Comparison of ENCODE assay signal across 12 cellular contexts in genomic region chr20:51631953-51632352, GRCh38.
DNase-seq lines count a peak whose midpoint lies in the region; ATAC-seq and TF ChIP-seq lines count a peak whose summit lies in the region.
"Had no signal": no experiment of that assay in that cellular context is flagged by ENCODE, and none has a peak within 500 bp of the region (broad histone marks: within the 10 kb centered on the region; RNA-seq: fewer than 3 reads in every experiment).

No MANE protein-coding gene starts in this region.

- 92 to 93% methylated on average over 6 of the region's 6 CpGs for WGBS in esophagus, 2 donors

- H3K4me1 Mint-ChIP-seq in activated CD8-positive, alpha-beta T cell treated with anti-CD3 and anti-CD28 coated beads for 36 hours (ENCODE audit: low read depth) = peaks cover 29% of the 10 kb centered on the region
- no peaks in the 10 kb centered on the region for H3K4me1 Mint-ChIP-seq in GM23338

- no peak overlapping the region for H3K27ac Mint-ChIP-seq in activated CD8-positive, alpha-beta T cell treated with anti-CD3 and anti-CD28 coated beads for 36 hours
- no peak overlapping the region for H3K27ac Mint-ChIP-seq in GM23338

- H3K36me3 Mint-ChIP-seq in activated CD8-positive, alpha-beta T cell treated with anti-CD3 and anti-CD28 coated beads for 36 hours (ENCODE audit: low read depth) = no peaks in the 10 kb centered on the region
- H3K36me3 Mint-ChIP-seq in GM23338 (ENCODE audit: low read depth) = no peaks in the 10 kb centered on the region

- TF ChIP-seq CTCF in activated CD8-positive, alpha-beta T cell treated with anti-CD3 and anti-CD28 coated beads for 36 hours (IDR thresholded peaks at IDR 0.05) = no peak
- TF ChIP-seq CTCF in GM23338 (conservative IDR thresholded peaks at IDR 0.05; ENCODE audit: low read depth in 2 of 2) = no peak

- H2AFZ ChIP-seq in ACC112 (ENCODE audit: low read length, unreplicated experiment) (peak overlapping the region; percentile 81), GM23338 (no peak overlapping the region)

- no peak for ATAC-seq in activated CD8-positive, alpha-beta T cell treated with anti-CD3 and anti-CD28 coated beads for 36 hours
- ATAC-seq in HG02571 (IDR thresholded peaks at IDR 0.05; ENCODE audit: unreplicated experiment) (no peak), GM23338 (no peak), GM21528 (IDR thresholded peaks at IDR 0.05; ENCODE audit: low FRiP score, unreplicated experiment) (no peak)

- no peaks in the 10 kb centered on the region for H3F3A ChIP-seq in GM23338 (replicated peaks; ENCODE audit: low read depth)

- peak overlapping the region; percentile 69 for H3K4me3 ChIP-seq in ACC112 (ENCODE audit: low read depth, low read length)
- H3K4me3 ChIP-seq in SJSA1 = no peak overlapping the region
- H3K4me3 ChIP-seq in esophagus (ENCODE audit: low read depth in 1 of 2, low read length in 2 of 2) = no peak overlapping the region
- H3K4me3 ChIP-seq in rectal smooth muscle tissue (ENCODE audit: low read length) = no peak overlapping the region
- H3K4me3 ChIP-seq in GM23338 = no peak overlapping the region
- H3K4me3 ChIP-seq: pancreas had no signal

- DNase-seq in SJSA1 (ENCODE audit: low read depth in 1 of 2, low spot score in 2 of 2) = no peak
- no peak for DNase-seq in activated CD8-positive, alpha-beta T cell treated with anti-CD3 and anti-CD28 coated beads for 36 hours
- no peak for DNase-seq in GM23338 (ENCODE audit: low spot score)
- DNase-seq: activated T-cell treated with anti-CD3 and anti-CD28 coated beads, Interleukin-2, amount 50 U/mL, for 4 hours; NCI-H510A; pancreas had no signal

- intact Hi-C loops in activated CD8-positive, alpha-beta T cell treated with anti-CD3 and anti-CD28 coated beads for 36 hours (cut with micrococcal nuclease) = loop anchor here (10.0 kb wide), 1 partner anchor 453 kb away; no protein-coding TSS in a partner anchor

- H3K9me3 Mint-ChIP-seq in activated CD8-positive, alpha-beta T cell treated with anti-CD3 and anti-CD28 coated beads for 36 hours = no peaks in the 10 kb centered on the region
- H3K9me3 Mint-ChIP-seq in GM23338 = no peaks in the 10 kb centered on the region
- H3K9me3 Mint-ChIP-seq: activated T-cell treated with anti-CD3 and anti-CD28 coated beads, Interleukin-2, amount 50 U/mL, for 4 hours had no signal

- POLR2A ChIA-PET in activated CD8-positive, alpha-beta T cell treated with anti-CD3 and anti-CD28 coated beads for 36 hours (lab: Charles Lee) = no interaction called here

- H3K9me3 ChIP-seq in SJSA1 (replicated peaks) (no peaks in the 10 kb centered on the region), esophagus (ENCODE audit: control insufficient read depth in 2 of 2, insufficient read depth in 1 of 2, low read depth in 1 of 2, low read length in 1 of 2) (no peaks in the 10 kb centered on the region)
- H3K9me3 ChIP-seq: pancreas had no signal

- no peak overlapping the region for H3K9ac ChIP-seq in rectal smooth muscle tissue (ENCODE audit: low read length)

- H3K9me2 ChIP-seq in GM23338 (ENCODE audit: insufficient read depth) = no peaks in the 10 kb centered on the region

- H3K27me3 Mint-ChIP-seq in activated CD8-positive, alpha-beta T cell treated with anti-CD3 and anti-CD28 coated beads for 36 hours = peaks cover 12% of the 10 kb centered on the region
- no peaks in the 10 kb centered on the region for H3K27me3 Mint-ChIP-seq in GM23338 (ENCODE audit: insufficient read depth, low read depth, poor library complexity)

- CTCF ChIA-PET in activated CD8-positive, alpha-beta T cell treated with anti-CD3 and anti-CD28 coated beads for 36 hours (lab: Charles Lee) = interaction anchor here (1.0 kb wide), 1 partner anchor 451 kb away, joined by 3 read pairs; no protein-coding TSS in a partner anchor

- H3K4me3 Mint-ChIP-seq in activated CD8-positive, alpha-beta T cell treated with anti-CD3 and anti-CD28 coated beads for 36 hours = no peak overlapping the region
- H3K4me3 Mint-ChIP-seq in GM23338 = no peak overlapping the region

- no peaks in the 10 kb centered on the region for H4K20me1 ChIP-seq in GM23338 (replicated peaks; ENCODE audit: insufficient read depth)

- H3K79me2 ChIP-seq in ACC112 (ENCODE audit: control insufficient read depth, insufficient read depth, low read length, unreplicated experiment) (no peaks in the 10 kb centered on the region), GM23338 (replicated peaks; ENCODE audit: insufficient read depth) (no peaks in the 10 kb centered on the region)

- H3K4me2 ChIP-seq in GM23338 = no peak overlapping the region

- H3K27ac ChIP-seq in ACC112 (ENCODE audit: low read depth, low read length) (peak overlapping the region; percentile 95), SJSA1 (peak overlapping the region; percentile 80), esophagus (ENCODE audit: low read depth in 2 of 2, low read length in 1 of 2) (peak overlapping the region; percentile 69 to 80), rectal smooth muscle tissue (ENCODE audit: low read depth, low read length) (peak overlapping the region; percentile 16), GM23338 (ENCODE audit: low read depth) (no peak overlapping the region)
- H3K27ac ChIP-seq: HL-60 had no signal

- H3K4me1 ChIP-seq in ACC112 (ENCODE audit: control insufficient read depth, insufficient read depth, low read length, unreplicated experiment) = peaks cover 21% of the 10 kb centered on the region
- H3K4me1 ChIP-seq in SJSA1 (replicated peaks) = peaks cover 21% of the 10 kb centered on the region
- peaks cover 0 to 8% of the 10 kb centered on the region in 2 donors for H3K4me1 ChIP-seq in esophagus (ENCODE audit: control insufficient read depth in 2 of 2, insufficient read depth in 2 of 2, low read length in 1 of 2)
- peaks cover 7% of the 10 kb centered on the region for H3K4me1 ChIP-seq in rectal smooth muscle tissue (ENCODE audit: control insufficient read depth, insufficient read depth, low read length)
- H3K4me1 ChIP-seq in GM23338 (ENCODE audit: insufficient read depth) = no peaks in the 10 kb centered on the region
- H3K4me1 ChIP-seq: pancreas had no signal

- no peaks in the 10 kb centered on the region for H3K36me3 ChIP-seq in ACC112 (ENCODE audit: insufficient read depth, low read length)
- no peaks in the 10 kb centered on the region for H3K36me3 ChIP-seq in SJSA1
- peaks cover 0 to 6% of the 10 kb centered on the region in 2 donors for H3K36me3 ChIP-seq in esophagus (ENCODE audit: control insufficient read depth in 2 of 2, insufficient read depth in 2 of 2, low read length in 1 of 2)
- H3K36me3 ChIP-seq in rectal smooth muscle tissue (ENCODE audit: control insufficient read depth, insufficient read depth, low read length) = peaks cover 3% of the 10 kb centered on the region
- no peaks in the 10 kb centered on the region for H3K36me3 ChIP-seq in GM23338 (ENCODE audit: insufficient read depth)

- H3K27me3 ChIP-seq in ACC112 (ENCODE audit: insufficient read depth, low read length) (peaks cover 4% of the 10 kb centered on the region; the same call in 1 of the 2 replicates), SJSA1 (replicated peaks) (no peaks in the 10 kb centered on the region), esophagus (ENCODE audit: control insufficient read depth in 1 of 2, insufficient read depth in 2 of 2, low read length in 2 of 2) (no peaks in the 10 kb centered on the region), rectal smooth muscle tissue (ENCODE audit: control insufficient read depth, insufficient read depth, low read length) (no peaks in the 10 kb centered on the region), GM23338 (ENCODE audit: insufficient read depth) (no peaks in the 10 kb centered on the region)
- H3K27me3 ChIP-seq: pancreas had no signal

TF ChIP-seq in GM23338, 12 proteins besides CTCF, POLR2A, EP300 and RAD21 (continues in another document):
- TF ChIP-seq EZH2phosphoT487 (IDR thresholded peaks at IDR 0.05; ENCODE audit: unreplicated experiment) = no peak
- no peak for TF ChIP-seq ZNF331 (CRISPR knock-in tag; IDR thresholded peaks at IDR 0.05; ENCODE audit: low read depth)
- no peak for TF ChIP-seq ETS1 (IDR thresholded peaks at IDR 0.05)
- TF ChIP-seq POLR2AphosphoS5 (IDR thresholded peaks at IDR 0.05; ENCODE audit: low read depth) = no peak
- TF ChIP-seq JUNB (IDR thresholded peaks at IDR 0.05; ENCODE audit: unreplicated experiment) = no peak
- no peak for TF ChIP-seq CREB1 (CRISPR knock-in tag; IDR thresholded peaks at IDR 0.05; ENCODE audit: low read depth)
- no peak for TF ChIP-seq REST (IDR thresholded peaks at IDR 0.05; ENCODE audit: unreplicated experiment)
- TF ChIP-seq STAT1 (IDR thresholded peaks at IDR 0.05; ENCODE audit: unreplicated experiment) = no peak
